ENCODE assay signal across 1 cellular context in the genomic region with DNA sequence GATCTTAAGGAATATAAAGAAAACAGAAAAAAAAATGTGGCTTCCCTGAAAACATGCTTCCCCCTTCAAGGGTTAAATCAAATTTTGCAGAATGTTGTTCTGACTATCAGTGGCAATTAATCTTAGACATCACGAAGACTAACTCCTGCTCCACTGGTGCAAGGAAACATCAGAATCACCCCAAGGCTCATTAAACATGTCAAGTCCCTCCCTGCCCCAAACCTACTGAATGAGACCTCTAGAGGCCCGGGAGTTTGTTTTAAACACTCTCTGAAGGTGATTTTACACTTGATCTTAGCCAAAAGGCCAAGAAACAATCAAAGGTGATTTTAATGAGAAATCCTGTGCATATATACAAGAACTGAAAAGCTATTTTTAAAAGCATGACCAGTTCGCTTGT.
TF ChIP-seq lines count a peak whose summit lies in the region.

No MANE protein-coding gene starts in this region.

TF ChIP-seq in HepG2, 621 proteins besides CTCF, POLR2A, EP300 and RAD21:
- TF ChIP-seq ZNF34 (CRISPR knock-in tag; IDR thresholded peaks at IDR 0.05; ENCODE audit: borderline replicate concordance) (no peak), MED8 (CRISPR knock-in tag; IDR thresholded peaks at IDR 0.05; ENCODE audit: insufficient replicate concordance) (no peak), HNF4G (IDR thresholded peaks at IDR 0.05; ENCODE audit: borderline replicate concordance, low read depth, low read length) (no peak), HNF4G (CRISPR knock-in tag; IDR thresholded peaks at IDR 0.05; ENCODE audit: borderline replicate concordance, low read depth) (no peak), MAFK (conservative IDR thresholded peaks at IDR 0.05 in 1 of 2, IDR thresholded peaks at IDR 0.05 in 1 of 2; ENCODE audit: low read length in 2 of 2) (no peak), GPN1 (CRISPR knock-in tag; IDR thresholded peaks at IDR 0.05; ENCODE audit: borderline replicate concordance) (no peak), XRCC5 (optimal IDR thresholded peaks at IDR 0.05; ENCODE audit: low read length) (no peak), ZNF619 (CRISPR knock-in tag; IDR thresholded peaks at IDR 0.05) (no peak), ZNF354B (CRISPR knock-in tag; IDR thresholded peaks at IDR 0.05) (no peak), KMT2B (CRISPR knock-in tag; IDR thresholded peaks at IDR 0.05) (no peak), ESRRA (CRISPR knock-in tag; IDR thresholded peaks at IDR 0.05; ENCODE audit: low read depth) (no peak), CENPT (CRISPR knock-in tag; IDR thresholded peaks at IDR 0.05; ENCODE audit: low read depth) (no peak)
- TF ChIP-seq, protein P1, sequence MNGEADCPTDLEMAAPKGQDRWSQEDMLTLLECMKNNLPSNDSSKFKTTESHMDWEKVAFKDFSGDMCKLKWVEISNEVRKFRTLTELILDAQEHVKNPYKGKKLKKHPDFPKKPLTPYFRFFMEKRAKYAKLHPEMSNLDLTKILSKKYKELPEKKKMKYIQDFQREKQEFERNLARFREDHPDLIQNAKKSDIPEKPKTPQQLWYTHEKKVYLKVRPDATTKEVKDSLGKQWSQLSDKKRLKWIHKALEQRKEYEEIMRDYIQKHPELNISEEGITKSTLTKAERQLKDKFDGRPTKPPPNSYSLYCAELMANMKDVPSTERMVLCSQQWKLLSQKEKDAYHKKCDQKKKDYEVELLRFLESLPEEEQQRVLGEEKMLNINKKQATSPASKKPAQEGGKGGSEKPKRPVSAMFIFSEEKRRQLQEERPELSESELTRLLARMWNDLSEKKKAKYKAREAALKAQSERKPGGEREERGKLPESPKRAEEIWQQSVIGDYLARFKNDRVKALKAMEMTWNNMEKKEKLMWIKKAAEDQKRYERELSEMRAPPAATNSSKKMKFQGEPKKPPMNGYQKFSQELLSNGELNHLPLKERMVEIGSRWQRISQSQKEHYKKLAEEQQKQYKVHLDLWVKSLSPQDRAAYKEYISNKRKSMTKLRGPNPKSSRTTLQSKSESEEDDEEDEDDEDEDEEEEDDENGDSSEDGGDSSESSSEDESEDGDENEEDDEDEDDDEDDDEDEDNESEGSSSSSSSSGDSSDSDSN (CRISPR knock-in tag; IDR thresholded peaks at IDR 0.05) = no peak
- TF ChIP-seq, protein P2, sequence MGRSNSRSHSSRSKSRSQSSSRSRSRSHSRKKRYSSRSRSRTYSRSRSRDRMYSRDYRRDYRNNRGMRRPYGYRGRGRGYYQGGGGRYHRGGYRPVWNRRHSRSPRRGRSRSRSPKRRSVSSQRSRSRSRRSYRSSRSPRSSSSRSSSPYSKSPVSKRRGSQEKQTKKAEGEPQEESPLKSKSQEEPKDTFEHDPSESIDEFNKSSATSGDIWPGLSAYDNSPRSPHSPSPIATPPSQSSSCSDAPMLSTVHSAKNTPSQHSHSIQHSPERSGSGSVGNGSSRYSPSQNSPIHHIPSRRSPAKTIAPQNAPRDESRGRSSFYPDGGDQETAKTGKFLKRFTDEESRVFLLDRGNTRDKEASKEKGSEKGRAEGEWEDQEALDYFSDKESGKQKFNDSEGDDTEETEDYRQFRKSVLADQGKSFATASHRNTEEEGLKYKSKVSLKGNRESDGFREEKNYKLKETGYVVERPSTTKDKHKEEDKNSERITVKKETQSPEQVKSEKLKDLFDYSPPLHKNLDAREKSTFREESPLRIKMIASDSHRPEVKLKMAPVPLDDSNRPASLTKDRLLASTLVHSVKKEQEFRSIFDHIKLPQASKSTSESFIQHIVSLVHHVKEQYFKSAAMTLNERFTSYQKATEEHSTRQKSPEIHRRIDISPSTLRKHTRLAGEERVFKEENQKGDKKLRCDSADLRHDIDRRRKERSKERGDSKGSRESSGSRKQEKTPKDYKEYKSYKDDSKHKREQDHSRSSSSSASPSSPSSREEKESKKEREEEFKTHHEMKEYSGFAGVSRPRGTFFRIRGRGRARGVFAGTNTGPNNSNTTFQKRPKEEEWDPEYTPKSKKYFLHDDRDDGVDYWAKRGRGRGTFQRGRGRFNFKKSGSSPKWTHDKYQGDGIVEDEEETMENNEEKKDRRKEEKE (IDR thresholded peaks at IDR 0.05) = no peak
- TF ChIP-seq, protein P3, sequence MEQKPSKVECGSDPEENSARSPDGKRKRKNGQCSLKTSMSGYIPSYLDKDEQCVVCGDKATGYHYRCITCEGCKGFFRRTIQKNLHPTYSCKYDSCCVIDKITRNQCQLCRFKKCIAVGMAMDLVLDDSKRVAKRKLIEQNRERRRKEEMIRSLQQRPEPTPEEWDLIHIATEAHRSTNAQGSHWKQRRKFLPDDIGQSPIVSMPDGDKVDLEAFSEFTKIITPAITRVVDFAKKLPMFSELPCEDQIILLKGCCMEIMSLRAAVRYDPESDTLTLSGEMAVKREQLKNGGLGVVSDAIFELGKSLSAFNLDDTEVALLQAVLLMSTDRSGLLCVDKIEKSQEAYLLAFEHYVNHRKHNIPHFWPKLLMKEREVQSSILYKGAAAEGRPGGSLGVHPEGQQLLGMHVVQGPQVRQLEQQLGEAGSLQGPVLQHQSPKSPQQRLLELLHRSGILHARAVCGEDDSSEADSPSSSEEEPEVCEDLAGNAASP (CRISPR knock-in tag; IDR thresholded peaks at IDR 0.05; ENCODE audit: borderline replicate concordance) = no peak
- TF ChIP-seq, protein P4, sequence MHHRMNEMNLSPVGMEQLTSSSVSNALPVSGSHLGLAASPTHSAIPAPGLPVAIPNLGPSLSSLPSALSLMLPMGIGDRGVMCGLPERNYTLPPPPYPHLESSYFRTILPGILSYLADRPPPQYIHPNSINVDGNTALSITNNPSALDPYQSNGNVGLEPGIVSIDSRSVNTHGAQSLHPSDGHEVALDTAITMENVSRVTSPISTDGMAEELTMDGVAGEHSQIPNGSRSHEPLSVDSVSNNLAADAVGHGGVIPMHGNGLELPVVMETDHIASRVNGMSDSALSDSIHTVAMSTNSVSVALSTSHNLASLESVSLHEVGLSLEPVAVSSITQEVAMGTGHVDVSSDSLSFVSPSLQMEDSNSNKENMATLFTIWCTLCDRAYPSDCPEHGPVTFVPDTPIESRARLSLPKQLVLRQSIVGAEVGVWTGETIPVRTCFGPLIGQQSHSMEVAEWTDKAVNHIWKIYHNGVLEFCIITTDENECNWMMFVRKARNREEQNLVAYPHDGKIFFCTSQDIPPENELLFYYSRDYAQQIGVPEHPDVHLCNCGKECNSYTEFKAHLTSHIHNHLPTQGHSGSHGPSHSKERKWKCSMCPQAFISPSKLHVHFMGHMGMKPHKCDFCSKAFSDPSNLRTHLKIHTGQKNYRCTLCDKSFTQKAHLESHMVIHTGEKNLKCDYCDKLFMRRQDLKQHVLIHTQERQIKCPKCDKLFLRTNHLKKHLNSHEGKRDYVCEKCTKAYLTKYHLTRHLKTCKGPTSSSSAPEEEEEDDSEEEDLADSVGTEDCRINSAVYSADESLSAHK (CRISPR knock-in tag; IDR thresholded peaks at IDR 0.05; ENCODE audit: borderline replicate concordance) = no peak
- TF ChIP-seq, protein P5, sequence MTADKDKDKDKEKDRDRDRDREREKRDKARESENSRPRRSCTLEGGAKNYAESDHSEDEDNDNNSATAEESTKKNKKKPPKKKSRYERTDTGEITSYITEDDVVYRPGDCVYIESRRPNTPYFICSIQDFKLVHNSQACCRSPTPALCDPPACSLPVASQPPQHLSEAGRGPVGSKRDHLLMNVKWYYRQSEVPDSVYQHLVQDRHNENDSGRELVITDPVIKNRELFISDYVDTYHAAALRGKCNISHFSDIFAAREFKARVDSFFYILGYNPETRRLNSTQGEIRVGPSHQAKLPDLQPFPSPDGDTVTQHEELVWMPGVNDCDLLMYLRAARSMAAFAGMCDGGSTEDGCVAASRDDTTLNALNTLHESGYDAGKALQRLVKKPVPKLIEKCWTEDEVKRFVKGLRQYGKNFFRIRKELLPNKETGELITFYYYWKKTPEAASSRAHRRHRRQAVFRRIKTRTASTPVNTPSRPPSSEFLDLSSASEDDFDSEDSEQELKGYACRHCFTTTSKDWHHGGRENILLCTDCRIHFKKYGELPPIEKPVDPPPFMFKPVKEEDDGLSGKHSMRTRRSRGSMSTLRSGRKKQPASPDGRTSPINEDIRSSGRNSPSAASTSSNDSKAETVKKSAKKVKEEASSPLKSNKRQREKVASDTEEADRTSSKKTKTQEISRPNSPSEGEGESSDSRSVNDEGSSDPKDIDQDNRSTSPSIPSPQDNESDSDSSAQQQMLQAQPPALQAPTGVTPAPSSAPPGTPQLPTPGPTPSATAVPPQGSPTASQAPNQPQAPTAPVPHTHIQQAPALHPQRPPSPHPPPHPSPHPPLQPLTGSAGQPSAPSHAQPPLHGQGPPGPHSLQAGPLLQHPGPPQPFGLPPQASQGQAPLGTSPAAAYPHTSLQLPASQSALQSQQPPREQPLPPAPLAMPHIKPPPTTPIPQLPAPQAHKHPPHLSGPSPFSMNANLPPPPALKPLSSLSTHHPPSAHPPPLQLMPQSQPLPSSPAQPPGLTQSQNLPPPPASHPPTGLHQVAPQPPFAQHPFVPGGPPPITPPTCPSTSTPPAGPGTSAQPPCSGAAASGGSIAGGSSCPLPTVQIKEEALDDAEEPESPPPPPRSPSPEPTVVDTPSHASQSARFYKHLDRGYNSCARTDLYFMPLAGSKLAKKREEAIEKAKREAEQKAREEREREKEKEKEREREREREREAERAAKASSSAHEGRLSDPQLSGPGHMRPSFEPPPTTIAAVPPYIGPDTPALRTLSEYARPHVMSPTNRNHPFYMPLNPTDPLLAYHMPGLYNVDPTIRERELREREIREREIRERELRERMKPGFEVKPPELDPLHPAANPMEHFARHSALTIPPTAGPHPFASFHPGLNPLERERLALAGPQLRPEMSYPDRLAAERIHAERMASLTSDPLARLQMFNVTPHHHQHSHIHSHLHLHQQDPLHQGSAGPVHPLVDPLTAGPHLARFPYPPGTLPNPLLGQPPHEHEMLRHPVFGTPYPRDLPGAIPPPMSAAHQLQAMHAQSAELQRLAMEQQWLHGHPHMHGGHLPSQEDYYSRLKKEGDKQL (CRISPR knock-in tag; IDR thresholded peaks at IDR 0.05; ENCODE audit: low read depth) = no peak
